9 cellular contexts compared by ENCODE assay signal in genomic region chr7:88357794-88358533, GRCh38. TPM values are rescaled to one million over a fixed set of nuclear protein-coding genes. Genes with fewer than 3 reads are reported as not detected.
DNase-seq lines count a peak whose midpoint lies in the region; ATAC-seq, FAIRE-seq and TF ChIP-seq lines count a peak whose summit lies in the region.
"Had no signal": no experiment of that assay in that cellular context is flagged by ENCODE, and none has a peak within 500 bp of the region (broad histone marks: within the 10 kb centered on the region; RNA-seq: fewer than 3 reads in every experiment).

No MANE protein-coding gene starts in this region.

- H4K20me1 ChIP-seq in hepatocyte (ENCODE audit: insufficient read depth, poor library complexity, severe bottlenecking): no peaks in the 10 kb centered on the region

- H3K4me2 ChIP-seq in hepatocyte: peak overlapping the region; percentile 61

- 32% methylated on average over 4 of the region's 4 CpGs for WGBS in hepatocyte (ENCODE audit: low lambda C conversion rate, missing lambda C conversion rate)

- no peaks in the 10 kb centered on the region for H3K79me2 ChIP-seq in hepatocyte

- no peak overlapping the region for H3K27ac ChIP-seq in hepatocyte

- no peak for FAIRE-seq in H54 (lab: Jason Lieb, UNC)

- TF ChIP-seq CTCF in hepatocyte (IDR thresholded peaks at IDR 0.05; ENCODE audit: poor library complexity): peak; percentile 49

- no peak for TF ChIP-seq POLR2A in H54 (IDR thresholded peaks at IDR 0.05; ENCODE audit: low read depth, low read length)

- peaks cover 8% of the 10 kb centered on the region for H3K4me1 ChIP-seq in hepatocyte (ENCODE audit: insufficient read depth)

- no peaks in the 10 kb centered on the region for H3K9me3 ChIP-seq in hepatocyte (ENCODE audit: low read depth)

- peak; percentile 84 for ATAC-seq in HG03097 (IDR thresholded peaks at IDR 0.05; ENCODE audit: low FRiP score, unreplicated experiment)

- peak; percentile 11 for DNase-seq in NCI-H2196 (lab: John Stamatoyannopoulos, UW; ENCODE audit: unreplicated experiment)
- DNase-seq in NCI-H2196 treated with DMSO at 0.1 percent for 48 hours (lab: John Stamatoyannopoulos, UW; ENCODE audit: unreplicated experiment): no peak
- peak; percentile 29 to 35 for DNase-seq in SHP77 (lab: John Stamatoyannopoulos, UW)
- peak; percentile 23 for DNase-seq in hepatocyte (ENCODE audit: low spot score)
- no peak for DNase-seq in retina
- DNase-seq in cerebellum (ENCODE audit: low spot score): no peak
- no peak for DNase-seq in H54 (ENCODE audit: insufficient read length, low spot score)

- H3K9me2 ChIP-seq in hepatocyte (replicated peaks; ENCODE audit: insufficient read depth): no peaks in the 10 kb centered on the region

- H3K36me3 ChIP-seq in hepatocyte (replicated peaks; ENCODE audit: insufficient read depth, low read depth): no peaks in the 10 kb centered on the region

- no peak overlapping the region for H3K4me3 ChIP-seq in hepatocyte

- H3K27me3 ChIP-seq in hepatocyte: no peaks in the 10 kb centered on the region

- H2AFZ ChIP-seq in hepatocyte: no peak overlapping the region

RNA-seq across cellular contexts. Expression of gene STEAP4, which starts 51.3 kb away (rescaled TPM):
- 0.88 and 1.1 TPM in 2 replicates for total RNA-seq in hepatocyte
- not detected in 2 replicates for polyA plus RNA-seq in hepatocyte
- total RNA-seq in cerebellum: 0.27 TPM
- total RNA-seq: activated CD8-positive, alpha-beta memory T cell treated with anti-CD3 and anti-CD28 coated beads for 36 hours had no signal

Comparison
In these comparisons a context has a peak if more than half of its experiments do, and no peak if none do; other contexts are left out.
1. DNase-seq: peak in NCI-H2196 (single experiment), SHP77 (2 of 2) and hepatocyte (single experiment); none in NCI-H2196 treated with DMSO at 0.1 percent for 48 hours (single experiment), retina (single experiment), cerebellum (single experiment) and H54 (single experiment).